Comparison of ENCODE assay signal across 10 cellular contexts in genomic region chr7:125316451-125316850, GRCh38.
A peak's percentile ranks its signal among the peaks of the same experiment; 100 is the strongest.
DNase-seq lines count a peak whose midpoint lies in the region; ATAC-seq and TF ChIP-seq lines count a peak whose summit lies in the region.
"Had no signal": no experiment of that assay in that cellular context is flagged by ENCODE, and none has a peak within 500 bp of the region (broad histone marks: within the 10 kb centered on the region; RNA-seq: fewer than 3 reads in every experiment).

No MANE protein-coding gene starts in this region.

- DNase-seq in activated CD8-positive, alpha-beta T cell treated with anti-CD3 and anti-CD28 coated beads for 36 hours, result peak; percentile 2
- no peak for DNase-seq in activated CD8-positive, alpha-beta T cell treated with anti-CD3 and anti-CD28 coated beads, Interleukin-2, amount 10 ng/mL, durations not matched to agents 7 days and 5 days
- DNase-seq in NCI-H524 treated with DMSO at 0.1 percent for 48 hours (lab: John Stamatoyannopoulos, UW), result peak; percentile 46
- DNase-seq in epithelial cell of prostate (ENCODE audit: low read depth, low spot score), result peak; percentile 20
- no peak for DNase-seq in type B pancreatic cell (ENCODE audit: extremely low spot score, unreplicated experiment)
- no peak for DNase-seq in DMS79 (lab: John Stamatoyannopoulos, UW)
- DNase-seq in stimulated activated CD4-positive, alpha-beta T cell treated with anti-CD3 and anti-CD28 coated beads, Interleukin-2, amount 100 ng/mL, for 48 hours, result no peak
- DNase-seq in Right ventricle myocardium inferior (ENCODE audit: missing footprints), result no peak
- DNase-seq: effector CD4-positive, alpha-beta T cell had no signal

- H3K9me3 Mint-ChIP-seq in activated CD8-positive, alpha-beta T cell treated with anti-CD3 and anti-CD28 coated beads for 36 hours, result peaks cover 14% of the 10 kb centered on the region
- peaks cover 4% of the 10 kb centered on the region for H3K9me3 Mint-ChIP-seq in activated CD8-positive, alpha-beta T cell treated with anti-CD3 and anti-CD28 coated beads, Interleukin-2, amount 10 ng/mL, durations not matched to agents 7 days and 5 days (ENCODE audit: insufficient read depth)
- H3K9me3 Mint-ChIP-seq in type B pancreatic cell, result no peaks in the 10 kb centered on the region

- no peak overlapping the region for H3K27ac Mint-ChIP-seq in activated CD8-positive, alpha-beta T cell treated with anti-CD3 and anti-CD28 coated beads for 36 hours
- no peak overlapping the region for H3K27ac Mint-ChIP-seq in activated CD8-positive, alpha-beta T cell treated with anti-CD3 and anti-CD28 coated beads, Interleukin-2, amount 10 ng/mL, durations not matched to agents 7 days and 5 days
- H3K27ac Mint-ChIP-seq in type B pancreatic cell, result no peak overlapping the region
- H3K27ac Mint-ChIP-seq: B cell had no signal

- no peaks in the 10 kb centered on the region for H3K27me3 Mint-ChIP-seq in activated CD8-positive, alpha-beta T cell treated with anti-CD3 and anti-CD28 coated beads for 36 hours
- no peaks in the 10 kb centered on the region for H3K27me3 Mint-ChIP-seq in activated CD8-positive, alpha-beta T cell treated with anti-CD3 and anti-CD28 coated beads, Interleukin-2, amount 10 ng/mL, durations not matched to agents 7 days and 5 days (ENCODE audit: low read depth)
- H3K27me3 Mint-ChIP-seq in type B pancreatic cell, result no peaks in the 10 kb centered on the region
- H3K27me3 Mint-ChIP-seq: B cell had no signal

- no peak for TF ChIP-seq CTCF in activated CD8-positive, alpha-beta T cell treated with anti-CD3 and anti-CD28 coated beads for 36 hours (IDR thresholded peaks at IDR 0.05)
- peak; percentile 35 for TF ChIP-seq CTCF in type B pancreatic cell (conservative IDR thresholded peaks at IDR 0.05)

- no peak overlapping the region for H3K27ac ChIP-seq in epithelial cell of prostate

- POLR2A ChIA-PET in activated CD8-positive, alpha-beta T cell treated with anti-CD3 and anti-CD28 coated beads for 36 hours (lab: Charles Lee), result no interaction called here
- POLR2A ChIA-PET in activated CD8-positive, alpha-beta T cell treated with anti-CD3 and anti-CD28 coated beads, Interleukin-2, amount 10 ng/mL, durations not matched to agents 7 days and 5 days (lab: Charles Lee), result no interaction called here

- H3K4me3 Mint-ChIP-seq in activated CD8-positive, alpha-beta T cell treated with anti-CD3 and anti-CD28 coated beads for 36 hours, result no peak overlapping the region
- H3K4me3 Mint-ChIP-seq in activated CD8-positive, alpha-beta T cell treated with anti-CD3 and anti-CD28 coated beads, Interleukin-2, amount 10 ng/mL, durations not matched to agents 7 days and 5 days, result no peak overlapping the region
- H3K4me3 Mint-ChIP-seq in type B pancreatic cell, result no peak overlapping the region
- H3K4me3 Mint-ChIP-seq: B cell had no signal

- ATAC-seq in activated CD8-positive, alpha-beta T cell treated with anti-CD3 and anti-CD28 coated beads for 36 hours, result no peak
- no peak for ATAC-seq in activated CD8-positive, alpha-beta T cell treated with anti-CD3 and anti-CD28 coated beads, Interleukin-2, amount 10 ng/mL, durations not matched to agents 7 days and 5 days
- no peak for ATAC-seq in Right ventricle myocardium inferior

- no peaks in the 10 kb centered on the region for H3K36me3 Mint-ChIP-seq in activated CD8-positive, alpha-beta T cell treated with anti-CD3 and anti-CD28 coated beads for 36 hours (ENCODE audit: low read depth)
- no peaks in the 10 kb centered on the region for H3K36me3 Mint-ChIP-seq in activated CD8-positive, alpha-beta T cell treated with anti-CD3 and anti-CD28 coated beads, Interleukin-2, amount 10 ng/mL, durations not matched to agents 7 days and 5 days (ENCODE audit: low read depth)
- no peaks in the 10 kb centered on the region for H3K36me3 Mint-ChIP-seq in type B pancreatic cell

- no peaks in the 10 kb centered on the region for H3K4me1 Mint-ChIP-seq in activated CD8-positive, alpha-beta T cell treated with anti-CD3 and anti-CD28 coated beads for 36 hours (ENCODE audit: low read depth)
- H3K4me1 Mint-ChIP-seq in activated CD8-positive, alpha-beta T cell treated with anti-CD3 and anti-CD28 coated beads, Interleukin-2, amount 10 ng/mL, durations not matched to agents 7 days and 5 days (ENCODE audit: low read depth), result no peaks in the 10 kb centered on the region
- H3K4me1 Mint-ChIP-seq in type B pancreatic cell (ENCODE audit: unreplicated experiment), result no peaks in the 10 kb centered on the region
- H3K4me1 Mint-ChIP-seq: B cell had no signal

- intact Hi-C loops in activated CD8-positive, alpha-beta T cell treated with anti-CD3 and anti-CD28 coated beads for 36 hours (cut with micrococcal nuclease), result no loop called here
- intact Hi-C loops in Right ventricle myocardium inferior (cut with DNase I), result no loop called here

- CTCF ChIA-PET in activated CD8-positive, alpha-beta T cell treated with anti-CD3 and anti-CD28 coated beads for 36 hours (lab: Charles Lee), result no interaction called here
- CTCF ChIA-PET in activated CD8-positive, alpha-beta T cell treated with anti-CD3 and anti-CD28 coated beads, Interleukin-2, amount 10 ng/mL, durations not matched to agents 7 days and 5 days (lab: Charles Lee), result no interaction called here

Comparison
In these comparisons a context has a peak if more than half of its experiments do, and no peak if none do; other contexts are left out.
1. DNase-seq: peak in activated CD8-positive, alpha-beta T cell treated with anti-CD3 and anti-CD28 coated beads for 36 hours (single experiment), NCI-H524 treated with DMSO at 0.1 percent for 48 hours (single experiment) and epithelial cell of prostate (single experiment); none in activated CD8-positive, alpha-beta T cell treated with anti-CD3 and anti-CD28 coated beads, Interleukin-2, amount 10 ng/mL, durations not matched to agents 7 days and 5 days (single experiment), type B pancreatic cell (single experiment), DMS79 (single experiment), stimulated activated CD4-positive, alpha-beta T cell treated with anti-CD3 and anti-CD28 coated beads, Interleukin-2, amount 100 ng/mL, for 48 hours (0 of 2) and Right ventricle myocardium inferior (single experiment).